Comparison of ENCODE assay signal across 8 cellular contexts in genomic region chr5:218457-219289, GRCh38. TPM values are rescaled to one million over a fixed set of nuclear protein-coding genes. Genes with fewer than 3 reads are reported as not detected.
A peak's percentile ranks its signal among the peaks of the same experiment; 100 is the strongest.
DNase-seq lines count a peak whose midpoint lies in the region; ATAC-seq and TF ChIP-seq lines count a peak whose summit lies in the region.

No MANE protein-coding gene starts in this region.

- H4K20me1 ChIP-seq in OCI-LY1 (ENCODE audit: insufficient read depth, low read length) = no peaks in the 10 kb centered on the region

- no peak for TF ChIP-seq POLR2A in gastrocnemius medialis (IDR thresholded peaks at IDR 0.05)

- peak overlapping the region; percentile 97 for H3K4me3 ChIP-seq in OCI-LY1 (ENCODE audit: low read depth, low read length, poor library complexity, severe bottlenecking)
- peak overlapping the region; percentile 95 to 98 for H3K4me3 ChIP-seq in ascending aorta
- H3K4me3 ChIP-seq in iPS-18a (ENCODE audit: low read length) = peak overlapping the region; percentile 95
- peak overlapping the region; percentile 93 to 97 (median 95) for H3K4me3 ChIP-seq in gastrocnemius medialis

- intact Hi-C loops in ascending aorta (cut with DNase I) = loop anchor here (1.0 to 5.0 kb wide), 4 partner anchors 30 to 254 kb away; partner anchors contain the start of genes EXOC3 and PDCD6
- intact Hi-C loops in gastrocnemius medialis (cut with DNase I; ENCODE audit: low total_unique reads) = loop anchor here (1.0 kb wide), 3 partner anchors 30 to 255 kb away; partner anchors contain the start of gene PDCD6

- H3K27me3 ChIP-seq in OCI-LY1 (ENCODE audit: insufficient read depth, low read length) (no peaks in the 10 kb centered on the region), ascending aorta (no peaks in the 10 kb centered on the region), iPS-18a (ENCODE audit: control insufficient read depth, insufficient read depth, low read length) (no peaks in the 10 kb centered on the region), gastrocnemius medialis (no peaks in the 10 kb centered on the region)

- no peak for TF ChIP-seq CTCF in 22Rv1 (IDR thresholded peaks at IDR 0.05)
- TF ChIP-seq CTCF in OCI-LY1 (IDR thresholded peaks at IDR 0.05; ENCODE audit: low read length) = no peak
- TF ChIP-seq CTCF in ascending aorta (IDR thresholded peaks at IDR 0.05) = no peak
- TF ChIP-seq CTCF in gastrocnemius medialis (IDR thresholded peaks at IDR 0.05 in 4 of 5, conservative IDR thresholded peaks at IDR 0.05 in 1 of 5) = no peak

- peaks cover 54% of the 10 kb centered on the region for H3K79me2 ChIP-seq in OCI-LY1 (ENCODE audit: insufficient read depth, low read length)

- H3K27ac ChIP-seq in 22Rv1 (peak overlapping the region; percentile 62), OCI-LY1 (ENCODE audit: low read depth, low read length, poor library complexity, severe bottlenecking) (no peak overlapping the region), ascending aorta (peak overlapping the region; percentile 80 to 91), iPS-18a (ENCODE audit: low read length) (no peak overlapping the region), gastrocnemius medialis (peak overlapping the region; percentile 97 to 99 (median 98))

- no peak overlapping the region for H2AFZ ChIP-seq in OCI-LY1 (ENCODE audit: low read length)

- H3F3A ChIP-seq in OCI-LY1 (ENCODE audit: insufficient read depth, low read length) = no peaks in the 10 kb centered on the region

- peak overlapping the region; percentile 85 for H3K4me2 ChIP-seq in OCI-LY1 (ENCODE audit: low read length)

- H3K9me3 ChIP-seq in OCI-LY1 (ENCODE audit: low read length) (0 out of 2 replicates have a peak, but pooled peaks cover 3% of the 10 kb centered on the region), ascending aorta (no peaks in the 10 kb centered on the region), iPS-18a (ENCODE audit: control insufficient read depth, low read depth, low read length) (no peaks in the 10 kb centered on the region), gastrocnemius medialis (no peaks in the 10 kb centered on the region)

- DNase-seq in ascending aorta (ENCODE audit: low spot score in 2 of 2) = peak in 1 of 2 donors; percentile 69
- peak in 1 of 2 donors; percentile 49 for DNase-seq in gastrocnemius medialis
- no peak for DNase-seq in central memory CD4-positive, alpha-beta T cell

- H3K4me1 ChIP-seq in OCI-LY1 (ENCODE audit: insufficient read depth, low read length, severe bottlenecking) (peaks cover 45% of the 10 kb centered on the region), ascending aorta (peaks cover 0 to 12% of the 10 kb centered on the region in 2 donors), iPS-18a (ENCODE audit: control insufficient read depth, low read depth, low read length) (peaks cover 9% of the 10 kb centered on the region), gastrocnemius medialis (peaks cover 45 to 46% of the 10 kb centered on the region in 2 donors)

- H3K9ac ChIP-seq in OCI-LY1 (ENCODE audit: low read length) (peak overlapping the region; percentile 95), iPS-18a (ENCODE audit: low read length) (peak overlapping the region; percentile 72)

- in situ Hi-C loops in gastrocnemius medialis (cut with MboI; ENCODE audit: low sequenced_read_pairs in 4 of 4) = no loop called here

- H3K36me3 ChIP-seq in OCI-LY1 (ENCODE audit: insufficient read depth, low read length) (peaks cover 17% of the 10 kb centered on the region), ascending aorta (peaks cover under 1 to 5% of the 10 kb centered on the region in 2 donors), iPS-18a (ENCODE audit: control insufficient read depth, low read depth, low read length) (peaks cover 4% of the 10 kb centered on the region), gastrocnemius medialis (no peaks in the 10 kb centered on the region)

- peak; percentile 2 for ATAC-seq in GM18499 (IDR thresholded peaks at IDR 0.05; ENCODE audit: insufficient read depth, unreplicated experiment)
- peak; percentile 18 for ATAC-seq in HG02981 (IDR thresholded peaks at IDR 0.05; ENCODE audit: unreplicated experiment)
- peak; percentile 68 to 69 for ATAC-seq in gastrocnemius medialis

- no peaks in the 10 kb centered on the region for H3K9me2 ChIP-seq in OCI-LY1 (ENCODE audit: low read depth, low read length)

RNA-seq across cellular contexts. Expression of gene SDHA, which starts 0.6 kb away (rescaled TPM):
- total RNA-seq in ascending aorta (41.1 TPM), gastrocnemius medialis (100 to 1,000 TPM; 146 to 277 (median 207) TPM)

RNA-seq across cellular contexts. Expression of gene CCDC127, which starts 0.7 kb away (rescaled TPM):
- total RNA-seq in ascending aorta (6.1 TPM), gastrocnemius medialis (10 to 100 TPM in 1 of 4 donors, 1 to 10 TPM in 3; 5.7 to 11.1 (median 7.8) TPM)

RNA-seq across cellular contexts. Expression of gene LRRC14B, which starts 27.4 kb away (rescaled TPM):
- total RNA-seq in ascending aorta = not detected
- total RNA-seq in gastrocnemius medialis = 10 to 100 TPM; 11.6 to 39.0 (median 27.2) TPM

RNA-seq across cellular contexts. Expression of gene PDCD6, which starts 52.8 kb away (rescaled TPM):
- total RNA-seq in ascending aorta (41.4 TPM), gastrocnemius medialis (10 to 100 TPM; 34.1 to 53.3 (median 43.0) TPM)

Comparison
In these comparisons a context has a peak if more than half of its experiments do, and no peak if none do; other contexts are left out.
1. H3K27ac ChIP-seq: peak in 22Rv1 (single experiment), ascending aorta (2 of 2) and gastrocnemius medialis (4 of 4); none in OCI-LY1 (single experiment) and iPS-18a (single experiment).
2. ATAC-seq: peak in every context shown above with its lines; median percentile 68 in gastrocnemius medialis; 18 in HG02981; 2 in GM18499.
3. RNA of gene LRRC14B, which starts 27.4 kb away (total RNA-seq): 11.6 to 39.0 TPM in gastrocnemius medialis; not detected in ascending aorta (single experiment); every median in the first group is over 10 times any median in the second.
4. Peak in every context shown above with its lines, with median percentiles within 50 percentile points of each other: H3K4me3 ChIP-seq.